In genomic region chr11:64396079-64396591, GRCh38 we compare ENCODE assay signal across 13 cellular contexts. TPM values are rescaled to one million over a fixed set of nuclear protein-coding genes. Genes with fewer than 3 reads are reported as not detected.
DNase-seq lines count a peak whose midpoint lies in the region; ATAC-seq and TF ChIP-seq lines count a peak whose summit lies in the region.
"Had no signal": no experiment of that assay in that cellular context is flagged by ENCODE, and none has a peak within 500 bp of the region (broad histone marks: within the 10 kb centered on the region; RNA-seq: fewer than 3 reads in every experiment).

No MANE protein-coding gene starts in this region.

- TF ChIP-seq CTCF in fibroblast of villous mesenchyme (IDR thresholded peaks at IDR 0.05; ENCODE audit: insufficient read depth, low read depth, low read length): no peak
- TF ChIP-seq CTCF in neural crest cell (conservative IDR thresholded peaks at IDR 0.05): no peak

- H3K9me3 Mint-ChIP-seq in neural crest cell: no peaks in the 10 kb centered on the region
- H3K9me3 Mint-ChIP-seq: CD8-positive, alpha-beta T cell; naive B cell had no signal

- H3K36me3 ChIP-seq in ES-I3 (ENCODE audit: insufficient read depth, low read length): no peaks in the 10 kb centered on the region

- no peaks in the 10 kb centered on the region for H3K9me3 ChIP-seq in ES-I3 (ENCODE audit: control insufficient read depth, insufficient read depth, low read length)

- no peak overlapping the region for H3K4me3 ChIP-seq in fibroblast of villous mesenchyme (ENCODE audit: low read depth, low read length)

- peak overlapping the region; percentile 9; the same call in 1 of the 2 replicates for H3K9ac ChIP-seq in ES-I3 (ENCODE audit: low read depth, low read length)

- no peaks in the 10 kb centered on the region for H3K27me3 Mint-ChIP-seq in neural crest cell (ENCODE audit: low read depth)

- no peaks in the 10 kb centered on the region for H3K36me3 Mint-ChIP-seq in neural crest cell (ENCODE audit: low read depth)
- H3K36me3 Mint-ChIP-seq: CD8-positive, alpha-beta T cell; naive B cell had no signal

- H3K27ac Mint-ChIP-seq in neural crest cell (ENCODE audit: unreplicated experiment): peak overlapping the region; percentile 79
- H3K27ac Mint-ChIP-seq: activated CD4-positive, alpha-beta T cell treated with anti-CD3 and anti-CD28 coated beads for 36 hours; CD8-positive, alpha-beta T cell had no signal

- H3K4me1 Mint-ChIP-seq in neural crest cell: peaks cover 14% of the 10 kb centered on the region
- H3K4me1 Mint-ChIP-seq: activated CD4-positive, alpha-beta T cell treated with anti-CD3 and anti-CD28 coated beads for 36 hours had no signal

- peaks cover 17% of the 10 kb centered on the region for H3K4me1 ChIP-seq in ES-I3 (ENCODE audit: insufficient read depth, low read length)

- DNase-seq in NCI-H82 treated with DMSO at 0.1 percent for 48 hours (lab: John Stamatoyannopoulos, UW; ENCODE audit: unreplicated experiment) (peak; percentile 42), fibroblast of villous mesenchyme (ENCODE audit: low read depth) (peak; percentile 54), neural crest cell (ENCODE audit: low read depth, low spot score) (no peak), HUDEP-2 (lab: John Stamatoyannopoulos, UW; ENCODE audit: unreplicated experiment in 76 of 76) (no peak), DMS114 treated with DMSO at 0.1 percent for 48 hours (lab: John Stamatoyannopoulos, UW; ENCODE audit: unreplicated experiment) (no peak), NCI-H1105 treated with DMSO at 0.1 percent for 48 hours (lab: John Stamatoyannopoulos, UW) (no peak)
- DNase-seq: activated CD4-positive, alpha-beta T cell treated with anti-CD3 and anti-CD28 coated beads for 36 hours; CD8-positive, alpha-beta T cell; dermis blood vessel endothelial cell; naive B cell; stimulated activated naive CD4-positive, alpha-beta T cell treated with Interleukin-2 at 50 U/mL for 16 hours had no signal

- ATAC-seq in activated CD4-positive, CD25-positive, alpha-beta regulatory T cell treated with anti-CD3 and anti-CD28 coated beads, Interleukin-2, amount 50 U/mL, for 24 hours: no peak
- ATAC-seq: activated CD4-positive, alpha-beta T cell treated with anti-CD3 and anti-CD28 coated beads for 36 hours; CD8-positive, alpha-beta T cell had no signal

- peak overlapping the region; percentile 47 for H3K4me3 Mint-ChIP-seq in neural crest cell
- H3K4me3 Mint-ChIP-seq: activated CD4-positive, alpha-beta T cell treated with anti-CD3 and anti-CD28 coated beads for 36 hours; CD8-positive, alpha-beta T cell had no signal

RNA-seq across cellular contexts. Expression of gene RPS6KA4, which starts 37.2 kb away (rescaled TPM):
- total RNA-seq in fibroblast of villous mesenchyme (35.8 and 48.0 TPM in 2 replicates), neural crest cell (12.6 and 17.6 TPM in 2 replicates)

RNA-seq across cellular contexts. Expression of gene CCDC88B, which starts 56.1 kb away (rescaled TPM):
- 1.7 and 3.5 TPM in 2 replicates for total RNA-seq in fibroblast of villous mesenchyme
- 0.91 and 1.1 TPM in 2 replicates for total RNA-seq in neural crest cell

Comparison
In these comparisons a context has a peak if more than half of its experiments do, and no peak if none do; other contexts are left out.
1. DNase-seq: peak in NCI-H82 treated with DMSO at 0.1 percent for 48 hours (single experiment) and fibroblast of villous mesenchyme (single experiment); none in neural crest cell (single experiment), HUDEP-2 (0 of 76), DMS114 treated with DMSO at 0.1 percent for 48 hours (single experiment) and NCI-H1105 treated with DMSO at 0.1 percent for 48 hours (single experiment).